1 cellular context compared by ENCODE assay signal in genomic region chr2:218755567-218756404, GRCh38.
TF ChIP-seq lines count a peak whose summit lies in the region.

No MANE protein-coding gene starts in this region.

TF ChIP-seq in HepG2, 621 proteins besides CTCF, POLR2A, EP300 and RAD21 (continued from another document):
- TF ChIP-seq PRDM10 (CRISPR knock-in tag; IDR thresholded peaks at IDR 0.05; ENCODE audit: low read depth): peak; percentile 88
- peak; percentile 94 for TF ChIP-seq ZNF256 (CRISPR knock-in tag; conservative IDR thresholded peaks at IDR 0.05)
- TF ChIP-seq KLF16 (CRISPR knock-in tag; IDR thresholded peaks at IDR 0.05): peak in 1 of 2 experiments; percentile 98; a peak in 2 of 4 replicates
- no peak for TF ChIP-seq SNRNP70 (IDR thresholded peaks at IDR 0.05; ENCODE audit: low read depth, low read length)
- 0 out of 2 replicates have a peak, but pooled peaks have one; percentile 73 for TF ChIP-seq HINFP (CRISPR knock-in tag; IDR thresholded peaks at IDR 0.05; ENCODE audit: low read depth)
- TF ChIP-seq ATF7-NPFF (CRISPR knock-in tag; IDR thresholded peaks at IDR 0.05; ENCODE audit: low read depth): peak; percentile 80; the same call in 1 of the 2 replicates
- TF ChIP-seq FOXP1 (IDR thresholded peaks at IDR 0.05): peak; percentile 81; the same call in 1 of the 2 replicates
- TF ChIP-seq FOXP1 (CRISPR knock-in tag; IDR thresholded peaks at IDR 0.05): peak; percentile 95
